In the genomic region with DNA sequence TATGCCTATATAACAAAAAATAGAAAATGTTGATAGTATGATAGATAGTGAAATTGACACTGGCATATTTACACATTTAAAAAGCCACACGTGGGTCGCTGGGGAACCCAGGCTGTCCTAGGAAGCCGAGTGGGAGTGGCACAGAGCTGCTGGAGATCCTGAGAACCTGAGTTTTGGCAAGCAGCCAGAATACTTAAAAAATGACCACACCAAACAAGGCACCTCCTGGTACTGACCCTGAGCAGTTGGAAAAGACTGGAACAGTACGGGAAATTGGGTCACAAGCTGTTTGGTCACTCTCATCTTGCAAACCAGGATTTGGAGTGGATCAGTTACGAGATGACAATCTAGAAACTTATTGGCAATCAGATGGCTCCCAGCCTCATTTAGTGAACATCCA, we compare ENCODE assay signal across 20 cellular contexts.
DNase-seq lines count a peak whose midpoint lies in the region; ATAC-seq, FAIRE-seq and TF ChIP-seq lines count a peak whose summit lies in the region.
"Had no signal": no experiment of that assay in that cellular context is flagged by ENCODE, and none has a peak within 500 bp of the region (broad histone marks: within the 10 kb centered on the region; RNA-seq: fewer than 3 reads in every experiment).

No MANE protein-coding gene starts in this region.

- H3K9me3 Mint-ChIP-seq in endothelial cell (ENCODE audit: unreplicated experiment), result no peaks in the 10 kb centered on the region
- no peaks in the 10 kb centered on the region for H3K9me3 Mint-ChIP-seq in activated naive CD8-positive, alpha-beta T cell treated with anti-CD3 and anti-CD28 coated beads, Interleukin-2, amount 50 U/mL, for 24 hours

- no peak overlapping the region for H3K4me3 Mint-ChIP-seq in endothelial cell (ENCODE audit: unreplicated experiment)
- H3K4me3 Mint-ChIP-seq in activated naive CD8-positive, alpha-beta T cell treated with anti-CD3 and anti-CD28 coated beads, Interleukin-2, amount 50 U/mL, for 24 hours, result no peak overlapping the region

- no peak for TF ChIP-seq RAD21 in HepG2 (CRISPR knock-in tag; IDR thresholded peaks at IDR 0.05)

- H3K36me3 ChIP-seq in HepG2 (replicated peaks in 1 of 2; ENCODE audit: control insufficient read depth in 1 of 2, insufficient read depth in 2 of 2, low read length in 2 of 2), result no peaks in the 10 kb centered on the region
- H3K36me3 ChIP-seq in right lobe of liver, result no peaks in the 10 kb centered on the region
- no peaks in the 10 kb centered on the region for H3K36me3 ChIP-seq in lower lobe of right lung
- H3K36me3 ChIP-seq: BE2C had no signal

- CTCF ChIA-PET in HepG2 (lab: Yijun Ruan, JAX; ENCODE audit: low intra/inter-chr PET ratio, low total read pairs), result no interaction called here
- CTCF ChIA-PET in HEK293T (lab: Yijun Ruan, JAX), result no interaction called here

- H3K4me2 ChIP-seq in HepG2 (ENCODE audit: low read depth, low read length), result no peak overlapping the region

- peaks cover 3% of the 10 kb centered on the region for H3K4me1 Mint-ChIP-seq in endothelial cell (ENCODE audit: unreplicated experiment)
- H3K4me1 Mint-ChIP-seq in activated naive CD8-positive, alpha-beta T cell treated with anti-CD3 and anti-CD28 coated beads, Interleukin-2, amount 50 U/mL, for 24 hours, result no peaks in the 10 kb centered on the region

- TF ChIP-seq EP300 in HepG2 (IDR thresholded peaks at IDR 0.05; ENCODE audit: low read depth in 2 of 2, low read length in 2 of 2), result no peak
- no peak for TF ChIP-seq EP300 in HepG2 (CRISPR knock-in tag; IDR thresholded peaks at IDR 0.05; ENCODE audit: borderline replicate concordance)

- H2AFZ ChIP-seq in HepG2 (ENCODE audit: low read length), result no peak overlapping the region

- H3K79me2 ChIP-seq in HepG2 (ENCODE audit: insufficient read depth, low read length), result peaks cover 1% of the 10 kb centered on the region

- H3K27ac Mint-ChIP-seq in endothelial cell (ENCODE audit: unreplicated experiment), result no peak overlapping the region
- no peak overlapping the region for H3K27ac Mint-ChIP-seq in activated naive CD8-positive, alpha-beta T cell treated with anti-CD3 and anti-CD28 coated beads, Interleukin-2, amount 50 U/mL, for 24 hours

- no peak for FAIRE-seq in HepG2 (lab: Jason Lieb, UNC)
- FAIRE-seq: GM18507 had no signal

- no peaks in the 10 kb centered on the region for H4K20me1 ChIP-seq in HepG2 (ENCODE audit: insufficient read depth, low read length)

- no peak for TF ChIP-seq POLR2A in HepG2 (IDR thresholded peaks at IDR 0.05; ENCODE audit: insufficient read depth in 1 of 2, low read depth in 2 of 2, low read length in 2 of 2)
- TF ChIP-seq POLR2A in right lobe of liver (IDR thresholded peaks at IDR 0.05), result no peak

- H3K27me3 ChIP-seq in HepG2 (ENCODE audit: control insufficient read depth in 1 of 2, insufficient read depth in 2 of 2, low read length in 2 of 2), result no peaks in the 10 kb centered on the region
- H3K27me3 ChIP-seq in right lobe of liver, result no peaks in the 10 kb centered on the region
- H3K27me3 ChIP-seq in lower lobe of right lung (ENCODE audit: low read depth), result no peaks in the 10 kb centered on the region
- H3K27me3 ChIP-seq: BE2C had no signal

- H3K9me3 ChIP-seq in HepG2 (ENCODE audit: low read length) (no peaks in the 10 kb centered on the region), right lobe of liver (no peaks in the 10 kb centered on the region), lower lobe of right lung (no peaks in the 10 kb centered on the region)
- H3K9me3 ChIP-seq: BE2C had no signal

- in situ Hi-C loops in HepG2 (cut with HindIII; ENCODE audit: extremely low pct_ligation_motif_present, low pct_unique_long_range_greater_than_20kb), result no loop called here

- no peaks in the 10 kb centered on the region for H3K36me3 Mint-ChIP-seq in endothelial cell (ENCODE audit: low read depth, unreplicated experiment)
- peaks cover 2% of the 10 kb centered on the region for H3K36me3 Mint-ChIP-seq in activated naive CD8-positive, alpha-beta T cell treated with anti-CD3 and anti-CD28 coated beads, Interleukin-2, amount 50 U/mL, for 24 hours (ENCODE audit: low read depth)

- H3K4me1 ChIP-seq in HepG2 (ENCODE audit: insufficient read depth, low read length) (no peaks in the 10 kb centered on the region), right lobe of liver (no peaks in the 10 kb centered on the region), lower lobe of right lung (no peaks in the 10 kb centered on the region)
- H3K4me1 ChIP-seq: BE2C had no signal

- ATAC-seq in HepG2 (no peak), right lobe of liver (no peak), lower lobe of right lung (no peak)
- ATAC-seq in activated naive CD8-positive, alpha-beta T cell treated with anti-CD3 and anti-CD28 coated beads, Interleukin-2, amount 50 U/mL, for 24 hours, result no peak
- ATAC-seq: Panc1 had no signal

- 91% methylated on average over 5 of the region's 5 CpGs for WGBS in HepG2 (ENCODE audit: low lambda C conversion rate)
- 70% methylated on average over 5 of the region's 5 CpGs for WGBS in right lobe of liver (ENCODE audit: insufficient coverage, low coverage, low lambda C conversion rate, missing lambda C conversion rate)

- no peak overlapping the region for H3K4me3 ChIP-seq in HepG2 (replicated peaks in 1 of 3; ENCODE audit: insufficient read depth in 1 of 3, low read depth in 2 of 3, low read length in 3 of 3)
- no peak overlapping the region for H3K4me3 ChIP-seq in right lobe of liver
- no peak overlapping the region for H3K4me3 ChIP-seq in lower lobe of right lung

- TF ChIP-seq CTCF in HepG2 (CRISPR knock-in tag; IDR thresholded peaks at IDR 0.05) (no peak), right lobe of liver (IDR thresholded peaks at IDR 0.05) (no peak), endothelial cell (IDR thresholded peaks at IDR 0.05; ENCODE audit: unreplicated experiment) (no peak), lower lobe of right lung (IDR thresholded peaks at IDR 0.05) (no peak)

- DNase-seq in HepG2 (ENCODE audit: low spot score) (no peak), right lobe of liver (no peak), HEK293T (ENCODE audit: extremely low spot score) (peak; percentile 15), cerebellar cortex (ENCODE audit: low spot score) (peak; percentile 63), endothelial cell (ENCODE audit: low spot score) (no peak), lower lobe of right lung (no peak)
- DNase-seq in activated naive CD8-positive, alpha-beta T cell treated with anti-CD3 and anti-CD28 coated beads, Interleukin-2, amount 50 U/mL, for 24 hours, result no peak
- DNase-seq: BE2C; DND-41; GOT3; KG1; NCI-H1092 treated with DMSO at 0.1 percent for 48 hours; NCI-H1436 treated with DMSO at 0.1 percent for 48 hours; NCI-H1930; NCI-H446; NCI-H526; NK-92 treated with Interleukin-12 subunit alpha and Interleukin-12 subunit beta, amount 100 ng/mL, for 24 hours; SIG-M5 had no signal

- no peak overlapping the region for H3K9ac ChIP-seq in HepG2 (ENCODE audit: insufficient read depth, low read depth, low read length)

- no TSS peak for BruUV-seq in HepG2 (replicated peaks; lab: Mats Ljungman, UMichigan)

- H3K27me3 Mint-ChIP-seq in endothelial cell (ENCODE audit: unreplicated experiment), result no peaks in the 10 kb centered on the region
- H3K27me3 Mint-ChIP-seq in activated naive CD8-positive, alpha-beta T cell treated with anti-CD3 and anti-CD28 coated beads, Interleukin-2, amount 50 U/mL, for 24 hours, result peaks cover 10% of the 10 kb centered on the region

- H3K27ac ChIP-seq in HepG2 (ENCODE audit: extremely low read length, insufficient read depth, low read length) (no peak overlapping the region), right lobe of liver (no peak overlapping the region), lower lobe of right lung (no peak overlapping the region)

- intact Hi-C loops in HepG2 (cut with micrococcal nuclease; ENCODE audit: unreplicated experiment), result no loop called here
- intact Hi-C loops in right lobe of liver (cut with DNase I), result no loop called here
- intact Hi-C loops in lower lobe of right lung (cut with DNase I), result no loop called here

- POLR2A ChIA-PET in HepG2 (lab: Yijun Ruan, JAX) (no interaction called here), HEK293T (lab: Yijun Ruan, JAX) (no interaction called here)

TF ChIP-seq in HepG2, 621 proteins besides CTCF, POLR2A, EP300 and RAD21:
- TF ChIP-seq LCORL (IDR thresholded peaks at IDR 0.05), result peak; percentile 85
- no peak for TF ChIP-seq LCORL (CRISPR knock-in tag; IDR thresholded peaks at IDR 0.05)
- TF ChIP-seq, protein P1, sequence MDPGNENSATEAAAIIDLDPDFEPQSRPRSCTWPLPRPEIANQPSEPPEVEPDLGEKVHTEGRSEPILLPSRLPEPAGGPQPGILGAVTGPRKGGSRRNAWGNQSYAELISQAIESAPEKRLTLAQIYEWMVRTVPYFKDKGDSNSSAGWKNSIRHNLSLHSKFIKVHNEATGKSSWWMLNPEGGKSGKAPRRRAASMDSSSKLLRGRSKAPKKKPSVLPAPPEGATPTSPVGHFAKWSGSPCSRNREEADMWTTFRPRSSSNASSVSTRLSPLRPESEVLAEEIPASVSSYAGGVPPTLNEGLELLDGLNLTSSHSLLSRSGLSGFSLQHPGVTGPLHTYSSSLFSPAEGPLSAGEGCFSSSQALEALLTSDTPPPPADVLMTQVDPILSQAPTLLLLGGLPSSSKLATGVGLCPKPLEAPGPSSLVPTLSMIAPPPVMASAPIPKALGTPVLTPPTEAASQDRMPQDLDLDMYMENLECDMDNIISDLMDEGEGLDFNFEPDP (CRISPR knock-in tag; conservative IDR thresholded peaks at IDR 0.05), result no peak
- no peak for TF ChIP-seq PPARG (CRISPR knock-in tag; conservative IDR thresholded peaks at IDR 0.05)
TF ChIP-seq in HepG2: peak in this region for 1.

TF ChIP-seq in HEK293T, 16 proteins besides CTCF, POLR2A, EP300 and RAD21:
- TF ChIP-seq SUZ12 (IDR thresholded peaks at IDR 0.05), result no peak
- TF ChIP-seq ZNF384 (IDR thresholded peaks at IDR 0.05), result no peak
- TF ChIP-seq SP1 (IDR thresholded peaks at IDR 0.05), result no peak

Comparison
In these comparisons a context has a peak if more than half of its experiments do, and no peak if none do; other contexts are left out.
1. DNase-seq: peak in HEK293T (single experiment) and cerebellar cortex (single experiment); none in HepG2 (single experiment), right lobe of liver (0 of 3), endothelial cell (single experiment), activated naive CD8-positive, alpha-beta T cell treated with anti-CD3 and anti-CD28 coated beads, Interleukin-2, amount 50 U/mL, for 24 hours (single experiment) and lower lobe of right lung (single experiment).